Comparison of ENCODE assay signal across 8 cellular contexts in the genomic region with DNA sequence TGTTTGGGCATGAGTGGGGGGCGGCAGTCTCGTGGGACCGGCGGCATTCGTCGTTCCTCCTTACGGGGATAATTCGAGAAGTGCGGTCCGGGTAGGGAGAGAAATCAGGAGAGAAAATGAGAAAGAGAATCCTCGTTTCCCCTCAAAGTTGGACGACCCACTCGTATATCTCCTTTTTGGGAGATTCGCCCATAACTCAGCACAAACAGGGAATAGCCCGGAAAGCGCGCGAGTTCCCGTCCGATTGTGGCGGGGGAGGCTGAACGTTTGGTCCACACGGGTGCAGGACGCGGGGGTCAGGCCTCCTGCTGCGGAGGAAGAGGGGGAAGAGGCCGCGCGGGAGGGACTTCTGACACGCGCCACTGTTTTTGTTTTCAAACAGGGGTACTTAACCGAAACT. TPM values are rescaled to one million over a fixed set of nuclear protein-coding genes. Genes with fewer than 3 reads are reported as not detected.
DNase-seq lines count a peak whose midpoint lies in the region; TF ChIP-seq lines count a peak whose summit lies in the region.

No MANE protein-coding gene starts in this region.

- DNase-seq in AG20443 (ENCODE audit: low spot score) (peak; percentile 57), dorsolateral prefrontal cortex (peak in 4 of 10 donors; percentile 16 to 45 (median 38)), DMS 273 treated with DMSO at 0.1 percent for 48 hours (lab: John Stamatoyannopoulos, UW) (no peak), GM13976 (ENCODE audit: low spot score) (no peak), cerebellar nuclear complex (lab: John Stamatoyannopoulos, UW) (no peak), NCI-H2196 (lab: John Stamatoyannopoulos, UW; ENCODE audit: unreplicated experiment) (no peak)

- H3K4me1 ChIP-seq in HUES48 (ENCODE audit: control insufficient read depth, insufficient read depth, low read length) (peaks cover 3% of the 10 kb centered on the region; the same call in 1 of the 2 replicates), mononuclear cell (ENCODE audit: insufficient read depth, low read length) (peaks cover 13% of the 10 kb centered on the region)

- H3K27me3 ChIP-seq in HUES48 (ENCODE audit: control insufficient read depth, insufficient read depth, low read length), result peaks cover 42% of the 10 kb centered on the region
- peaks cover 0 to 7% (median 0%) of the 10 kb centered on the region in 45 donors for H3K27me3 ChIP-seq in dorsolateral prefrontal cortex
- peaks cover 88% of the 10 kb centered on the region for H3K27me3 ChIP-seq in mononuclear cell (ENCODE audit: insufficient read depth, low read length)

- intact Hi-C loops in dorsolateral prefrontal cortex (cut with DNase I), result loop anchor here in 1 of 2 donors (2.0 to 5.0 kb wide), 3 partner anchors 43 to 225 kb away; a partner anchor contains a TSS

- H3K36me3 ChIP-seq in HUES48 (ENCODE audit: control insufficient read depth, insufficient read depth, low read length), result no peaks in the 10 kb centered on the region

- in situ Hi-C loops in GM13976 (cut with MboI; ENCODE audit: low sequenced_read_pairs, unreplicated experiment), result no loop called here

- TF ChIP-seq CTCF in dorsolateral prefrontal cortex (IDR thresholded peaks at IDR 0.05 in 54 of 56, conservative IDR thresholded peaks at IDR 0.05 in 2 of 56; ENCODE audit: low read depth in 1 of 56, partially characterized antibody in 56 of 56), result no peak
- no peak for TF ChIP-seq CTCF in GM13976 (IDR thresholded peaks at IDR 0.05; ENCODE audit: borderline replicate concordance, control extremely low read depth, extremely low read depth, insufficient read depth, missing control alignments)

- H3K9me3 ChIP-seq in HUES48 (ENCODE audit: control insufficient read depth, insufficient read depth, low read length) (no peaks in the 10 kb centered on the region), mononuclear cell (ENCODE audit: low read depth, low read length) (no peaks in the 10 kb centered on the region)

- H3K4me3 ChIP-seq in HUES48 (ENCODE audit: low read depth, low read length) (peak overlapping the region; percentile 80), dorsolateral prefrontal cortex (peak overlapping the region; percentile 54 to 94 (median 84)), mononuclear cell (ENCODE audit: low read length) (peak overlapping the region; percentile 12)

- H3K9ac ChIP-seq in HUES48 (ENCODE audit: low read depth, low read length), result no peak overlapping the region

- H3K27ac ChIP-seq in HUES48 (ENCODE audit: low read depth, low read length) (no peak overlapping the region), dorsolateral prefrontal cortex (peak overlapping the region in 55 of 59 donors; percentile 8 to 96 (median 83))

RNA-seq across cellular contexts. Expression of a gene that starts 42.4 kb away (rescaled TPM):
- total RNA-seq in dorsolateral prefrontal cortex (10 to 100 TPM in 119 of 120 experiments, 1 to 10 TPM in 1; 8.8 to 27.8 (median 19.1) TPM), mononuclear cell (not detected)

Comparison
In these comparisons a context has a peak if more than half of its experiments do, and no peak if none do; other contexts are left out.
1. H3K4me3 ChIP-seq: peak in every context shown above with its lines; median percentile 84 in dorsolateral prefrontal cortex; 80 in HUES48; 12 in mononuclear cell.